Comparison of ENCODE assay signal across 12 cellular contexts in genomic region chr4:98612318-98613250, GRCh38.
DNase-seq lines count a peak whose midpoint lies in the region; ATAC-seq and TF ChIP-seq lines count a peak whose summit lies in the region.
"Had no signal": no experiment of that assay in that cellular context is flagged by ENCODE, and none has a peak within 500 bp of the region (broad histone marks: within the 10 kb centered on the region; RNA-seq: fewer than 3 reads in every experiment).

No MANE protein-coding gene starts in this region.

- H3K27ac Mint-ChIP-seq in memory B cell: no peak overlapping the region

- H3K27ac ChIP-seq in DND-41 (ENCODE audit: low read length) (no peak overlapping the region), SK-N-MC (peak overlapping the region; percentile 59)
- H3K27ac ChIP-seq: C4-2B, tibial artery had no signal

- no peak for TF ChIP-seq CTCF in DND-41 (IDR thresholded peaks at IDR 0.05; ENCODE audit: borderline replicate concordance, extremely low read depth, low read length, poor library complexity, severe bottlenecking)

- H3K36me3 Mint-ChIP-seq in memory B cell: no peaks in the 10 kb centered on the region

- H3K4me1 Mint-ChIP-seq in memory B cell: peaks cover 23% of the 10 kb centered on the region

- H3K9me3 ChIP-seq in DND-41 (ENCODE audit: insufficient read depth, low read length, severe bottlenecking) (no peaks in the 10 kb centered on the region), SK-N-MC (ENCODE audit: low read depth, low read length) (no peaks in the 10 kb centered on the region)
- H3K9me3 ChIP-seq: tibial artery had no signal

- ATAC-seq in DND-41 (ENCODE audit: insufficient read depth, low read depth): peak; percentile 36
- ATAC-seq in GM21390 (IDR thresholded peaks at IDR 0.05; ENCODE audit: unreplicated experiment): peak; percentile 58
- ATAC-seq in memory B cell (ENCODE audit: low read depth): peak; percentile 45
- ATAC-seq in HG03025 (IDR thresholded peaks at IDR 0.05; ENCODE audit: low FRiP score, unreplicated experiment): no peak

- H4K20me1 ChIP-seq in DND-41 (ENCODE audit: insufficient read depth, low read length): no peaks in the 10 kb centered on the region

- H3K36me3 ChIP-seq in DND-41 (ENCODE audit: insufficient read depth, low read length) (no peaks in the 10 kb centered on the region), SK-N-MC (ENCODE audit: insufficient read depth, low read length) (no peaks in the 10 kb centered on the region)
- H3K36me3 ChIP-seq: tibial artery had no signal

- H3K4me2 ChIP-seq in DND-41 (ENCODE audit: insufficient read depth, low read length): no peak overlapping the region

- H3K4me1 ChIP-seq in DND-41 (ENCODE audit: insufficient read depth, low read length): peaks cover 14% of the 10 kb centered on the region
- H3K4me1 ChIP-seq: tibial artery had no signal

- no peaks in the 10 kb centered on the region for H3K79me2 ChIP-seq in DND-41 (ENCODE audit: insufficient read depth, low read length)

- H3K9ac ChIP-seq in DND-41 (ENCODE audit: low read depth, low read length): no peak overlapping the region
- H3K9ac ChIP-seq in SK-N-MC (ENCODE audit: insufficient read length): no peak overlapping the region

- no peaks in the 10 kb centered on the region for H3K27me3 Mint-ChIP-seq in memory B cell

- no peaks in the 10 kb centered on the region for H3K27me3 ChIP-seq in DND-41 (ENCODE audit: insufficient read depth, low read length, poor library complexity)
- H3K27me3 ChIP-seq: tibial artery had no signal

- peak overlapping the region; percentile 35 for H3K4me3 Mint-ChIP-seq in memory B cell

- H2AFZ ChIP-seq in DND-41 (ENCODE audit: low read depth, low read length): no peak overlapping the region

- no peaks in the 10 kb centered on the region for H3K9me3 Mint-ChIP-seq in memory B cell

- DNase-seq in DND-41 (peak; percentile 23), SK-N-MC (ENCODE audit: low read depth, low spot score) (no peak), memory B cell (ENCODE audit: low spot score in 2 of 2) (no peak), NCI-H146 (lab: John Stamatoyannopoulos, UW) (no peak), DMS114 treated with DMSO at 0.1 percent for 48 hours (lab: John Stamatoyannopoulos, UW; ENCODE audit: unreplicated experiment) (no peak)
- no peak for DNase-seq in stimulated activated CD4-positive, alpha-beta T cell treated with anti-CD3 and anti-CD28 coated beads, Interleukin-12 subunit alpha, Interleukin-12 subunit beta, amount 100 ng/mL, for 4 hours
- DNase-seq: NCI-H2081 treated with DMSO at 0.1 percent for 48 hours; stimulated activated CD4-positive, alpha-beta T cell treated with anti-CD3 and anti-CD28 coated beads, Interleukin-4, amount 100 ng/mL, for 4 hours; tibial artery had no signal

- H3K4me3 ChIP-seq in DND-41 (ENCODE audit: low read depth in 1 of 2, low read length in 2 of 2) (no peak overlapping the region), SK-N-MC (no peak overlapping the region)
- H3K4me3 ChIP-seq: tibial artery had no signal
